ENCODE assay signal across 8 cellular contexts in the genomic region with DNA sequence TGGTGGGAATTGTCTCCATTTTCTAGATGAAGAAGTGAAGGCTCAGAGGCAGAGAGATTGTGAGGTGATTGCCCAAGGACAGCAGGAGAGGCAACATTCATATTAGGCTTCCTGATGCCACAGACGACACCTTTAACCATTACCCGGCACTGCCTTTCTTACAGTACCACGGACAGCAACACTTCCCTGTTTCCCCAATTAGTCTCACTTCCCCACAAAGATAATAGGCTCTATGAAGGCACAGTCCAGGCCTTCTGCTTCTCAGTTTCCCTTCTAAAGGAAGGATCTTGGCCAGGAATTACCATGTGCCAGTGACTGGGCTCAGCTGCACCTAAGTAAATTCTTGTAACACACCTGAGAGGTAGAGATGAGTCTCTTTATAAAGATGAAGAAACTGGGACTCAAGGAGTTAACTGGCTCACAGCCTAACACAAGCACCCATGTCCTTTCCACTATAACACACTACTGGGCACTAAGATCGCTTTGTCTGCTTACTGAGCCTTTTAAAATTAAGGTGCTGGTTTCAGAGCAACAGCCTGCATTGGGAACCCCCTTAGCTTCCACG. TPM values are rescaled to one million over a fixed set of nuclear protein-coding genes. Genes with fewer than 3 reads are reported as not detected.
DNase-seq lines count a peak whose midpoint lies in the region; ATAC-seq lines count a peak whose summit lies in the region.

No MANE protein-coding gene starts in this region.

- H2BK15ac ChIP-seq in mesenchymal stem cell (ENCODE audit: low read depth, poor library complexity, severe bottlenecking): no peak overlapping the region

- H3K4me1 ChIP-seq in mesenchymal stem cell (ENCODE audit: control insufficient read depth, insufficient read depth, low read depth, low read length): peaks cover 3% of the 10 kb centered on the region

- H3K4ac ChIP-seq in mesenchymal stem cell (ENCODE audit: low read depth in 1 of 2, low read length in 2 of 2): no peak overlapping the region

- no peak overlapping the region for H3K18ac ChIP-seq in mesenchymal stem cell (ENCODE audit: low read depth in 1 of 2, low read length in 2 of 2)

- peaks cover 41 to 53% of the 10 kb centered on the region in 2 experiments for H3K27me3 ChIP-seq in mesenchymal stem cell (ENCODE audit: control insufficient read depth in 1 of 2, insufficient read depth in 1 of 2, low read length in 2 of 2)

- no peak overlapping the region for H4K8ac ChIP-seq in mesenchymal stem cell (ENCODE audit: low read length)

- 72% methylated on average over 5 of the region's 5 CpGs for WGBS in mesenchymal stem cell

- no peak overlapping the region for H2BK5ac ChIP-seq in mesenchymal stem cell (ENCODE audit: low read depth, low read length, poor library complexity, severe bottlenecking)

- H3K23ac ChIP-seq in mesenchymal stem cell (ENCODE audit: low read length in 2 of 2): no peak overlapping the region

- H4K91ac ChIP-seq in mesenchymal stem cell (ENCODE audit: low read length): no peak overlapping the region

- H2BK120ac ChIP-seq in mesenchymal stem cell (ENCODE audit: low read depth, low read length): no peak overlapping the region

- H3K79me1 ChIP-seq in mesenchymal stem cell (replicated peaks; ENCODE audit: low read length, poor library complexity, severe bottlenecking): no peaks in the 10 kb centered on the region

- H3K4me3 ChIP-seq in mesenchymal stem cell (ENCODE audit: insufficient read depth in 1 of 2, low read depth in 1 of 2, low read length in 2 of 2): no peak overlapping the region

- H2BK12ac ChIP-seq in mesenchymal stem cell (ENCODE audit: low read length in 2 of 2): no peak overlapping the region

- H3K9ac ChIP-seq in mesenchymal stem cell (ENCODE audit: low read length): no peak overlapping the region

- ATAC-seq in HG02970 (IDR thresholded peaks at IDR 0.05; ENCODE audit: low FRiP score, unreplicated experiment): no peak
- no peak for ATAC-seq in GM21381 (IDR thresholded peaks at IDR 0.05; ENCODE audit: unreplicated experiment)

- no peaks in the 10 kb centered on the region for H3K9me3 ChIP-seq in mesenchymal stem cell (ENCODE audit: control insufficient read depth, low read length)

- DNase-seq in CD1c-positive myeloid dendritic cell (ENCODE audit: extremely low spot score): peak; percentile 83
- DNase-seq in Kasumi-1 (lab: John Stamatoyannopoulos, UW): peak; percentile 46 to 67
- DNase-seq in SKM-1 (lab: John Stamatoyannopoulos, UW; ENCODE audit: unreplicated experiment): peak; percentile 80
- DNase-seq in mesenchymal stem cell: peak; percentile 15
- DNase-seq in AG20443 (ENCODE audit: low spot score): no peak
- no peak for DNase-seq in NCI-H748 (lab: John Stamatoyannopoulos, UW; ENCODE audit: unreplicated experiment)

- no peak overlapping the region for H3K14ac ChIP-seq in mesenchymal stem cell (ENCODE audit: low read length in 2 of 2)

- no peak overlapping the region for H3K4me2 ChIP-seq in mesenchymal stem cell (ENCODE audit: low read length, poor library complexity, severe bottlenecking)

- no peak overlapping the region for H2AFZ ChIP-seq in mesenchymal stem cell (ENCODE audit: low read depth, low read length)

- no peak overlapping the region for H2AK5ac ChIP-seq in mesenchymal stem cell (ENCODE audit: low read length, severe bottlenecking)

- no peak overlapping the region for H3K27ac ChIP-seq in mesenchymal stem cell (ENCODE audit: low read length, poor library complexity, severe bottlenecking)

- no peaks in the 10 kb centered on the region for H3K36me3 ChIP-seq in mesenchymal stem cell (ENCODE audit: control insufficient read depth in 1 of 2, insufficient read depth in 2 of 2, low read depth in 1 of 2, low read length in 2 of 2)

RNA-seq across cellular contexts. Expression of a gene that starts 9.6 kb away (rescaled TPM):
- polyA plus RNA-seq in mesenchymal stem cell (2013, experiment 1 of 2): 0.03 TPM
- 0.03 TPM for polyA plus RNA-seq in mesenchymal stem cell (2013, experiment 2 of 2)

RNA-seq across cellular contexts. Expression of a gene that starts 10.5 kb away (rescaled TPM):
- 328 TPM for polyA plus RNA-seq in mesenchymal stem cell (2013, experiment 1 of 2)
- 330 TPM for polyA plus RNA-seq in mesenchymal stem cell (2013, experiment 2 of 2)

RNA-seq across cellular contexts. Expression of a gene that starts 18.2 kb away (rescaled TPM):
- polyA plus RNA-seq in mesenchymal stem cell (2013, experiment 1 of 2): not detected
- not detected for polyA plus RNA-seq in mesenchymal stem cell (2013, experiment 2 of 2)

RNA-seq across cellular contexts. Expression of a gene that starts 35.8 kb away (rescaled TPM):
- 0.86 TPM for polyA plus RNA-seq in mesenchymal stem cell (2013, experiment 1 of 2)
- 0.71 TPM for polyA plus RNA-seq in mesenchymal stem cell (2013, experiment 2 of 2)

Comparison
In these comparisons a context has a peak if more than half of its experiments do, and no peak if none do; other contexts are left out.
1. DNase-seq: peak in CD1c-positive myeloid dendritic cell (single experiment), Kasumi-1 (2 of 2), SKM-1 (single experiment) and mesenchymal stem cell (single experiment); none in AG20443 (single experiment) and NCI-H748 (single experiment).